8 cellular contexts compared by ENCODE assay signal in genomic region chr11:107858217-107859070, GRCh38. TPM values are rescaled to one million over a fixed set of nuclear protein-coding genes. Genes with fewer than 3 reads are reported as not detected.
DNase-seq lines count a peak whose midpoint lies in the region; TF ChIP-seq lines count a peak whose summit lies in the region.

Gene SLC35F2 (minus strand): TSS chr11:107858787. CDS start chr11:107858767, 20 bp downstream.

- H3K9me3 ChIP-seq in GM23248 (ENCODE audit: low read depth) (no peaks in the 10 kb centered on the region), parathyroid adenoma (ENCODE audit: control insufficient read depth, low read length) (no peaks in the 10 kb centered on the region)

- peak; percentile 71 for DNase-seq in G401 (ENCODE audit: low spot score)
- DNase-seq in GM23248: peak; percentile 80
- peak; percentile 43 for DNase-seq in LHCN-M2 (ENCODE audit: low read depth)
- peak; percentile 49 for DNase-seq in activated gamma-delta T cell (lab: John Stamatoyannopoulos, UW)
- peak in 37 of 42 donors; percentile 4 to 66 (median 30) for DNase-seq in head of caudate nucleus
- peak; percentile 71 for DNase-seq in type B pancreatic cell (ENCODE audit: extremely low spot score, unreplicated experiment)

- peaks cover 47% of the 10 kb centered on the region for H3K27me3 Mint-ChIP-seq in type B pancreatic cell

- H3F3A ChIP-seq in GM23248 (ENCODE audit: insufficient read depth): peaks cover 7% of the 10 kb centered on the region; the same call in 1 of the 2 replicates

- H3K4me3 ChIP-seq in GM23248: peak within 1 kb of the TSS; percentile 83
- peak within 1 kb of the TSS; percentile 65 for H3K4me3 ChIP-seq in parathyroid adenoma (ENCODE audit: low read depth, low read length)

- H3K27ac Mint-ChIP-seq in type B pancreatic cell: peak within 1 kb of the TSS; percentile 93

- H4K20me1 ChIP-seq in GM23248 (ENCODE audit: insufficient read depth): no peaks in the 10 kb centered on the region

- peak; percentile 88 for TF ChIP-seq POLR2A in Raji (IDR thresholded peaks at IDR 0.05; ENCODE audit: insufficient read depth, low read depth, low read length)

- H3K9ac ChIP-seq in GM23248 (peak within 1 kb of the TSS; percentile 73), parathyroid adenoma (no peak within 1 kb of the TSS)

- H3K9me3 Mint-ChIP-seq in type B pancreatic cell: no peaks in the 10 kb centered on the region

- H3K36me3 ChIP-seq in GM23248 (ENCODE audit: low read depth): no peaks in the 10 kb centered on the region
- no peaks in the 10 kb centered on the region for H3K36me3 ChIP-seq in parathyroid adenoma (ENCODE audit: control insufficient read depth, insufficient read depth, low read length)

- peak within 1 kb of the TSS; percentile 88 for H2AFZ ChIP-seq in GM23248
- peak within 1 kb of the TSS; percentile 93 for H2AFZ ChIP-seq in parathyroid adenoma

- TF ChIP-seq CTCF in parathyroid adenoma (IDR thresholded peaks at IDR 0.05): no peak
- no peak for TF ChIP-seq CTCF in type B pancreatic cell (conservative IDR thresholded peaks at IDR 0.05)

- intact Hi-C loops in head of caudate nucleus (cut with DNase I): no loop called here

- peak within 1 kb of the TSS; percentile 4; the same call in 1 of the 2 replicates for H3K27ac ChIP-seq in GM23248
- H3K27ac ChIP-seq in parathyroid adenoma: peak within 1 kb of the TSS; percentile 90

- H3K36me3 Mint-ChIP-seq in type B pancreatic cell: no peaks in the 10 kb centered on the region

- 1% methylated on average over 50 to 64 of the region's 73 CpGs for WGBS in GM23248 (ENCODE audit: low coverage in 1 of 2, low lambda C conversion rate in 2 of 2, missing lambda C conversion rate in 2 of 2), 2 experiments

- H3K4me2 ChIP-seq in GM23248 (ENCODE audit: unreplicated experiment) (peak within 1 kb of the TSS; percentile 82), parathyroid adenoma (ENCODE audit: low read length) (peak within 1 kb of the TSS; percentile 81)

- H3K4me3 Mint-ChIP-seq in type B pancreatic cell: peak within 1 kb of the TSS; percentile 96

- H3K27me3 ChIP-seq in GM23248 (replicated peaks; ENCODE audit: insufficient read depth) (no peaks in the 10 kb centered on the region), parathyroid adenoma (ENCODE audit: control insufficient read depth, insufficient read depth, low read length) (no peaks in the 10 kb centered on the region)

- H3K4me1 ChIP-seq in GM23248 (ENCODE audit: insufficient read depth): no peaks in the 10 kb centered on the region
- H3K4me1 ChIP-seq in parathyroid adenoma: no peaks in the 10 kb centered on the region

- in situ Hi-C loops in G401 (cut with HindIII; ENCODE audit: low sequenced_read_pairs): no loop called here
- in situ Hi-C loops in GM23248 (cut with MboI): no loop called here

- H3K4me1 Mint-ChIP-seq in type B pancreatic cell (ENCODE audit: unreplicated experiment): peaks cover 6% of the 10 kb centered on the region

- no peaks in the 10 kb centered on the region for H3K9me2 ChIP-seq in GM23248 (ENCODE audit: insufficient read depth)

- H3K79me2 ChIP-seq in GM23248 (ENCODE audit: insufficient read depth) (peaks cover 4% of the 10 kb centered on the region; the same call in 1 of the 2 replicates), parathyroid adenoma (no peaks in the 10 kb centered on the region)

RNA-seq across cellular contexts. Expression of gene SLC35F2, which starts in this region (rescaled TPM):
- 67.8 and 105 TPM in 2 replicates for total RNA-seq in G401 (2014; rRNA removed; shearing (Covaris generic))
- total RNA-seq in GM23248 (2014; rRNA removed; shearing (Covaris generic)): 11.5 and 12.9 TPM in 2 replicates
- polyA plus RNA-seq in GM23248 (2016; fragmentation: Nextera tagmentation; extraction: Ambion mirVana): 11.5 and 12.4 TPM in 2 replicates
- 9.3 and 13.8 TPM in 2 replicates for total RNA-seq in LHCN-M2 (2014; rRNA removed)
- 2.7 TPM for polyA plus RNA-seq in LHCN-M2 (2012)
- 9.5 and 22.0 TPM in 2 replicates for total RNA-seq in type B pancreatic cell (ENCODE audit: low replicate concordance)

Comparison
In these comparisons a context has a peak if more than half of its experiments do, and no peak if none do; other contexts are left out.
1. Peak in every context shown above with its lines: DNase-seq, H3K4me3 ChIP-seq and H3K27ac ChIP-seq.
2. DNase-seq: peak in every context shown above with its lines; median percentile 80 in GM23248; 71 in G401; 71 in type B pancreatic cell; 49 in activated gamma-delta T cell; 43 in LHCN-M2; 30 in head of caudate nucleus.